24 cellular contexts compared by ENCODE assay signal in genomic region chr19:51251453-51251790, GRCh38. TPM values are rescaled to one million over a fixed set of nuclear protein-coding genes. Genes with fewer than 3 reads are reported as not detected.
DNase-seq lines count a peak whose midpoint lies in the region; ATAC-seq and TF ChIP-seq lines count a peak whose summit lies in the region.
"Had no signal": no experiment of that assay in that cellular context is flagged by ENCODE, and none has a peak within 500 bp of the region (broad histone marks: within the 10 kb centered on the region; RNA-seq: fewer than 3 reads in every experiment).

No MANE protein-coding gene starts in this region.

- H3K27ac Mint-ChIP-seq in activated CD8-positive, alpha-beta T cell treated with anti-CD3 and anti-CD28 coated beads, Interleukin-2, amount 10 ng/mL, durations not matched to agents 7 days and 5 days: peak overlapping the region; percentile 42
- H3K27ac Mint-ChIP-seq in activated CD8-positive, alpha-beta T cell treated with anti-CD3 and anti-CD28 coated beads for 36 hours: no peak overlapping the region
- H3K27ac Mint-ChIP-seq in T-helper 1 cell treated with Interleukin-12 subunit alpha and Interleukin-12 subunit beta and Interleukin-4 antibody, amounts not matched to agents 30 μg/mL and 1 μg/mL, for 36 hours: peak overlapping the region; percentile 41
- H3K27ac Mint-ChIP-seq: CD8-positive, alpha-beta T cell had no signal

- TF ChIP-seq CTCF in activated CD8-positive, alpha-beta T cell treated with anti-CD3 and anti-CD28 coated beads for 36 hours (IDR thresholded peaks at IDR 0.05): no peak
- TF ChIP-seq CTCF in GM13976 (IDR thresholded peaks at IDR 0.05; ENCODE audit: borderline replicate concordance, control extremely low read depth, extremely low read depth, insufficient read depth, missing control alignments): no peak

- CTCF ChIA-PET in activated CD8-positive, alpha-beta T cell treated with anti-CD3 and anti-CD28 coated beads, Interleukin-2, amount 10 ng/mL, durations not matched to agents 7 days and 5 days (lab: Charles Lee): no interaction called here
- CTCF ChIA-PET in activated CD8-positive, alpha-beta T cell treated with anti-CD3 and anti-CD28 coated beads for 36 hours (lab: Charles Lee): interaction anchor here (2.3 kb wide), 1 partner anchor 8 kb away, joined by 10 read pairs; no protein-coding TSS in a partner anchor

- H3K4me1 Mint-ChIP-seq in activated CD8-positive, alpha-beta T cell treated with anti-CD3 and anti-CD28 coated beads, Interleukin-2, amount 10 ng/mL, durations not matched to agents 7 days and 5 days (ENCODE audit: low read depth): peaks cover 80% of the 10 kb centered on the region
- H3K4me1 Mint-ChIP-seq in activated CD8-positive, alpha-beta T cell treated with anti-CD3 and anti-CD28 coated beads for 36 hours (ENCODE audit: low read depth): peaks cover 9% of the 10 kb centered on the region
- H3K4me1 Mint-ChIP-seq in T-helper 1 cell treated with Interleukin-12 subunit alpha and Interleukin-12 subunit beta and Interleukin-4 antibody, amounts not matched to agents 30 μg/mL and 1 μg/mL, for 36 hours (ENCODE audit: low read depth): peaks cover 37% of the 10 kb centered on the region

- H3K4me3 Mint-ChIP-seq in activated CD8-positive, alpha-beta T cell treated with anti-CD3 and anti-CD28 coated beads, Interleukin-2, amount 10 ng/mL, durations not matched to agents 7 days and 5 days: no peak overlapping the region
- H3K4me3 Mint-ChIP-seq in activated CD8-positive, alpha-beta T cell treated with anti-CD3 and anti-CD28 coated beads for 36 hours: no peak overlapping the region
- no peak overlapping the region for H3K4me3 Mint-ChIP-seq in T-helper 1 cell treated with Interleukin-12 subunit alpha and Interleukin-12 subunit beta and Interleukin-4 antibody, amounts not matched to agents 30 μg/mL and 1 μg/mL, for 36 hours
- H3K4me3 Mint-ChIP-seq: CD8-positive, alpha-beta T cell had no signal

- no peaks in the 10 kb centered on the region for H3K36me3 ChIP-seq in MG63

- no peak overlapping the region for H3K4me3 ChIP-seq in MG63
- H3K4me3 ChIP-seq: GM23248 had no signal

- H3K36me3 Mint-ChIP-seq in activated CD8-positive, alpha-beta T cell treated with anti-CD3 and anti-CD28 coated beads, Interleukin-2, amount 10 ng/mL, durations not matched to agents 7 days and 5 days (ENCODE audit: low read depth): peaks cover 14% of the 10 kb centered on the region
- H3K36me3 Mint-ChIP-seq in activated CD8-positive, alpha-beta T cell treated with anti-CD3 and anti-CD28 coated beads for 36 hours (ENCODE audit: low read depth): no peaks in the 10 kb centered on the region
- no peaks in the 10 kb centered on the region for H3K36me3 Mint-ChIP-seq in T-helper 1 cell treated with Interleukin-12 subunit alpha and Interleukin-12 subunit beta and Interleukin-4 antibody, amounts not matched to agents 30 μg/mL and 1 μg/mL, for 36 hours (ENCODE audit: low read depth)
- H3K36me3 Mint-ChIP-seq: CD8-positive, alpha-beta T cell had no signal

- DNase-seq in activated CD8-positive, alpha-beta T cell treated with anti-CD3 and anti-CD28 coated beads, Interleukin-2, amount 10 ng/mL, durations not matched to agents 7 days and 5 days: no peak
- no peak for DNase-seq in activated CD8-positive, alpha-beta T cell treated with anti-CD3 and anti-CD28 coated beads for 36 hours
- DNase-seq in GM13976 (ENCODE audit: low spot score) (peak; percentile 44), renal cortical epithelial cell (ENCODE audit: low read depth) (peak; percentile 2), SKM-1 (lab: John Stamatoyannopoulos, UW; ENCODE audit: unreplicated experiment) (no peak), MG63 (no peak)
- DNase-seq: 8988T; AML-193; C1 segment of cervical spinal cord; CD8-positive, alpha-beta T cell; GDM1; GM23248; KBM-7; NCI-H1092 treated with DMSO at 0.1 percent for 48 hours; NCI-H146; NCI-H2029 treated with DMSO at 0.1 percent for 48 hours; NCI-H345; NCI-H524; NCI-H774; NK-92 treated with Interleukin-12 subunit alpha and Interleukin-12 subunit beta, amount 100 ng/mL, for 24 hours had no signal

- POLR2A ChIA-PET in activated CD8-positive, alpha-beta T cell treated with anti-CD3 and anti-CD28 coated beads, Interleukin-2, amount 10 ng/mL, durations not matched to agents 7 days and 5 days (lab: Charles Lee): no interaction called here
- POLR2A ChIA-PET in activated CD8-positive, alpha-beta T cell treated with anti-CD3 and anti-CD28 coated beads for 36 hours (lab: Charles Lee): no interaction called here

- H3K27me3 Mint-ChIP-seq in activated CD8-positive, alpha-beta T cell treated with anti-CD3 and anti-CD28 coated beads, Interleukin-2, amount 10 ng/mL, durations not matched to agents 7 days and 5 days (ENCODE audit: low read depth): no peaks in the 10 kb centered on the region
- H3K27me3 Mint-ChIP-seq in activated CD8-positive, alpha-beta T cell treated with anti-CD3 and anti-CD28 coated beads for 36 hours: peaks cover 7% of the 10 kb centered on the region
- peaks cover 7% of the 10 kb centered on the region for H3K27me3 Mint-ChIP-seq in T-helper 1 cell treated with Interleukin-12 subunit alpha and Interleukin-12 subunit beta and Interleukin-4 antibody, amounts not matched to agents 30 μg/mL and 1 μg/mL, for 36 hours (ENCODE audit: low read depth)

- H3K9me3 Mint-ChIP-seq in activated CD8-positive, alpha-beta T cell treated with anti-CD3 and anti-CD28 coated beads, Interleukin-2, amount 10 ng/mL, durations not matched to agents 7 days and 5 days (ENCODE audit: insufficient read depth): no peaks in the 10 kb centered on the region
- H3K9me3 Mint-ChIP-seq in activated CD8-positive, alpha-beta T cell treated with anti-CD3 and anti-CD28 coated beads for 36 hours: no peaks in the 10 kb centered on the region
- H3K9me3 Mint-ChIP-seq in T-helper 1 cell treated with Interleukin-12 subunit alpha and Interleukin-12 subunit beta and Interleukin-4 antibody, amounts not matched to agents 30 μg/mL and 1 μg/mL, for 36 hours: no peaks in the 10 kb centered on the region
- H3K9me3 Mint-ChIP-seq: CD8-positive, alpha-beta T cell had no signal

- H3K9me3 ChIP-seq in MG63: no peaks in the 10 kb centered on the region

- H3K27me3 ChIP-seq in MG63: peaks cover 4% of the 10 kb centered on the region

- no peak for ATAC-seq in activated CD8-positive, alpha-beta T cell treated with anti-CD3 and anti-CD28 coated beads, Interleukin-2, amount 10 ng/mL, durations not matched to agents 7 days and 5 days
- ATAC-seq in activated CD8-positive, alpha-beta T cell treated with anti-CD3 and anti-CD28 coated beads for 36 hours: no peak
- ATAC-seq in HG02623 (IDR thresholded peaks at IDR 0.05; ENCODE audit: unreplicated experiment): no peak
- ATAC-seq: CD8-positive, alpha-beta T cell; SK-N-SH treated with all-trans-retinoic acid at 6 μM for 48 hours had no signal

- intact Hi-C loops in activated CD8-positive, alpha-beta T cell treated with anti-CD3 and anti-CD28 coated beads for 36 hours (cut with micrococcal nuclease): no loop called here

- in situ Hi-C loops in GM13976 (cut with MboI; ENCODE audit: low sequenced_read_pairs, unreplicated experiment): no loop called here

RNA-seq across cellular contexts. Expression of gene SIGLECL1, which starts 0.5 kb away (rescaled TPM):
- total RNA-seq in activated CD8-positive, alpha-beta T cell treated with anti-CD3 and anti-CD28 coated beads, Interleukin-2, amount 10 ng/mL, durations not matched to agents 7 days and 5 days: not detected
- total RNA-seq in activated CD8-positive, alpha-beta T cell treated with anti-CD3 and anti-CD28 coated beads for 36 hours: not detected
- not detected in 2 replicates for total RNA-seq in renal cortical epithelial cell
- not detected in 2 replicates for total RNA-seq in MG63 (2014; rRNA removed; shearing (Covaris generic); ENCODE audit: low replicate concordance)
- total RNA-seq: CD8-positive, alpha-beta T cell; GM23248; HT-29 had no signal

RNA-seq across cellular contexts. Expression of gene CD33, which starts 26.5 kb away (rescaled TPM):
- total RNA-seq in activated CD8-positive, alpha-beta T cell treated with anti-CD3 and anti-CD28 coated beads, Interleukin-2, amount 10 ng/mL, durations not matched to agents 7 days and 5 days: 1 to 10 TPM; 2.3 to 4.0 TPM
- total RNA-seq in activated CD8-positive, alpha-beta T cell treated with anti-CD3 and anti-CD28 coated beads for 36 hours: under 1 TPM in 1 of 2 experiments, not detected in 1; 0.54 TPM
- not detected in 2 replicates for total RNA-seq in renal cortical epithelial cell
- total RNA-seq in MG63 (2014; rRNA removed; shearing (Covaris generic); ENCODE audit: low replicate concordance): 0.22 and 3.8 TPM in 2 replicates
- total RNA-seq: CD8-positive, alpha-beta T cell; GM23248; HT-29 had no signal

Comparison
In these comparisons a context has a peak if more than half of its experiments do, and no peak if none do; other contexts are left out.
1. DNase-seq: peak in GM13976 (single experiment) and renal cortical epithelial cell (single experiment); none in activated CD8-positive, alpha-beta T cell treated with anti-CD3 and anti-CD28 coated beads, Interleukin-2, amount 10 ng/mL, durations not matched to agents 7 days and 5 days (single experiment), activated CD8-positive, alpha-beta T cell treated with anti-CD3 and anti-CD28 coated beads for 36 hours (single experiment), SKM-1 (single experiment) and MG63 (single experiment).